Comparison of ENCODE assay signal across 1 cellular context in genomic region chr6:3906191-3907019, GRCh38.
TF ChIP-seq lines count a peak whose summit lies in the region.

No MANE protein-coding gene starts in this region.

TF ChIP-seq in HepG2, 621 proteins besides CTCF, POLR2A, EP300 and RAD21 (continued from another document and continues in another):
- TF ChIP-seq SKIL (CRISPR knock-in tag; IDR thresholded peaks at IDR 0.05; ENCODE audit: borderline replicate concordance) (peak; percentile 65; the same call in 1 of the 2 replicates), MEF2D (CRISPR knock-in tag; IDR thresholded peaks at IDR 0.05) (peak; percentile 79), TMF1 (CRISPR knock-in tag; IDR thresholded peaks at IDR 0.05; ENCODE audit: low read depth) (peak; percentile 77; the same call in 1 of the 2 replicates), HNRNPLL (IDR thresholded peaks at IDR 0.05; ENCODE audit: low read depth, low read length, poor library complexity, severe bottlenecking) (peak; percentile 18), TEAD3 (CRISPR knock-in tag; optimal IDR thresholded peaks at IDR 0.05; ENCODE audit: borderline replicate concordance) (peak; percentile 96), MYNN (CRISPR knock-in tag; IDR thresholded peaks at IDR 0.05; ENCODE audit: low read depth) (no peak), SNAI1 (CRISPR knock-in tag; IDR thresholded peaks at IDR 0.05; ENCODE audit: borderline replicate concordance) (peak; percentile 93; the same call in 1 of the 2 replicates), NR0B2 (CRISPR knock-in tag; IDR thresholded peaks at IDR 0.05) (0 out of 2 replicates have a peak, but pooled peaks have one; percentile 35), AGO1 (IDR thresholded peaks at IDR 0.05; ENCODE audit: low read depth, low read length, poor library complexity, severe bottlenecking) (no peak), NFE2L2 (IDR thresholded peaks at IDR 0.05; ENCODE audit: low read length) (no peak), ZNF772 (CRISPR knock-in tag; IDR thresholded peaks at IDR 0.05) (no peak; the same call in none of the 2 replicates), ZHX1 (CRISPR knock-in tag; IDR thresholded peaks at IDR 0.05; ENCODE audit: low read depth) (peak; percentile 87), ZNF788 (CRISPR knock-in tag; IDR thresholded peaks at IDR 0.05; ENCODE audit: borderline replicate concordance) (peak; percentile 99), SAP130 (CRISPR knock-in tag; IDR thresholded peaks at IDR 0.05; ENCODE audit: low read depth) (peak; percentile 84), IRX3 (CRISPR knock-in tag; IDR thresholded peaks at IDR 0.05; ENCODE audit: borderline replicate concordance, low read depth) (peak; percentile 45; the same call in 1 of the 2 replicates), FOXC1 (CRISPR knock-in tag; IDR thresholded peaks at IDR 0.05; ENCODE audit: borderline replicate concordance) (peak; percentile 82), HOXA3 (CRISPR knock-in tag; IDR thresholded peaks at IDR 0.05) (no peak; the same call in none of the 2 replicates), PCBP1 (IDR thresholded peaks at IDR 0.05; ENCODE audit: borderline replicate concordance, low read depth, low read length) (no peak), ZNF446 (CRISPR knock-in tag; IDR thresholded peaks at IDR 0.05) (no peak), NONO (IDR thresholded peaks at IDR 0.05) (no peak), NONO (CRISPR knock-in tag; conservative IDR thresholded peaks at IDR 0.05) (peak; percentile 84), ZNF414 (CRISPR knock-in tag; IDR thresholded peaks at IDR 0.05) (peak; percentile 31; the same call in 1 of the 2 replicates), ZNF672 (CRISPR knock-in tag; IDR thresholded peaks at IDR 0.05) (no peak), ZNF335 (CRISPR knock-in tag; IDR thresholded peaks at IDR 0.05) (peak; percentile 41; the same call in 1 of the 2 replicates), FOXA3 (CRISPR knock-in tag; IDR thresholded peaks at IDR 0.05) (peak; percentile 74), ZNF136 (CRISPR knock-in tag; IDR thresholded peaks at IDR 0.05; ENCODE audit: low read depth) (peak; percentile 72), GTF2F1 (IDR thresholded peaks at IDR 0.05; ENCODE audit: low read length) (no peak), GPN1 (CRISPR knock-in tag; IDR thresholded peaks at IDR 0.05; ENCODE audit: borderline replicate concordance) (no peak), MAF1 (CRISPR knock-in tag; IDR thresholded peaks at IDR 0.05; ENCODE audit: borderline replicate concordance) (no peak), ZNF546 (CRISPR knock-in tag; conservative IDR thresholded peaks at IDR 0.05) (no peak; the same call in 1 of the 2 replicates), UBTF (CRISPR knock-in tag; IDR thresholded peaks at IDR 0.05) (0 out of 2 replicates have a peak, but pooled peaks have one; percentile 47), NCOA1 (CRISPR knock-in tag; IDR thresholded peaks at IDR 0.05) (no peak), ZNF652 (CRISPR knock-in tag; IDR thresholded peaks at IDR 0.05; ENCODE audit: borderline replicate concordance, low read depth) (peak; percentile 53; the same call in 1 of the 2 replicates), REL (CRISPR knock-in tag; conservative IDR thresholded peaks at IDR 0.05) (no peak; the same call in 1 of the 2 replicates), ATF5 (CRISPR knock-in tag; IDR thresholded peaks at IDR 0.05; ENCODE audit: low read depth) (0 out of 2 replicates have a peak, but pooled peaks have one; percentile 70), GZF1 (CRISPR knock-in tag; IDR thresholded peaks at IDR 0.05) (no peak), PRDM4 (CRISPR knock-in tag; IDR thresholded peaks at IDR 0.05; ENCODE audit: borderline replicate concordance) (no peak; the same call in 1 of the 2 replicates), ZMYM3 (CRISPR knock-in tag; IDR thresholded peaks at IDR 0.05) (no peak; the same call in 1 of the 2 replicates), NPAS2 (CRISPR knock-in tag; IDR thresholded peaks at IDR 0.05; ENCODE audit: borderline replicate concordance) (no peak), HMGXB4 (CRISPR knock-in tag; IDR thresholded peaks at IDR 0.05; ENCODE audit: borderline replicate concordance in 1 of 2, low read depth in 1 of 2) (peak; percentile 47 to 67; a peak in 3 of 4 replicates), MXD4 (CRISPR knock-in tag; IDR thresholded peaks at IDR 0.05) (peak; percentile 78), MYC (CRISPR knock-in tag; IDR thresholded peaks at IDR 0.05; ENCODE audit: borderline replicate concordance) (peak; percentile 94), SOX5 (CRISPR knock-in tag; IDR thresholded peaks at IDR 0.05; ENCODE audit: borderline replicate concordance) (peak; percentile 95), ZNF430 (CRISPR knock-in tag; IDR thresholded peaks at IDR 0.05) (peak; percentile 96; the same call in 1 of the 2 replicates), MXD3 (CRISPR knock-in tag; IDR thresholded peaks at IDR 0.05) (peak; percentile 90), ZSCAN30 (CRISPR knock-in tag; IDR thresholded peaks at IDR 0.05) (0 out of 2 replicates have a peak, but pooled peaks have one; percentile 51), YEATS4 (CRISPR knock-in tag; IDR thresholded peaks at IDR 0.05; ENCODE audit: borderline replicate concordance) (peak; percentile 81; the same call in 1 of the 2 replicates), ZNF577 (CRISPR knock-in tag; IDR thresholded peaks at IDR 0.05; ENCODE audit: borderline replicate concordance, low read depth) (no peak), ZBTB39 (CRISPR knock-in tag; IDR thresholded peaks at IDR 0.05) (no peak; the same call in 1 of the 2 replicates)
